Comparison of ENCODE assay signal across 8 cellular contexts in genomic region chr13:77326905-77327604, GRCh38.
DNase-seq lines count a peak whose midpoint lies in the region; ATAC-seq lines count a peak whose summit lies in the region.

Gene MYCBP2 (minus strand): TSS chr13:77327094. CDS start chr13:77326775, 319 bp downstream.

- peak; percentile 52 for ATAC-seq in GM19023 (IDR thresholded peaks at IDR 0.05; ENCODE audit: unreplicated experiment)
- ATAC-seq in HG03280 (IDR thresholded peaks at IDR 0.05; ENCODE audit: unreplicated experiment), result peak; percentile 56

- peak; percentile 97 for DNase-seq in AG08395 (ENCODE audit: low spot score)
- peak; percentile 95 for DNase-seq in NCI-H345 treated with DMSO at 0.1 percent for 48 hours (lab: John Stamatoyannopoulos, UW; ENCODE audit: unreplicated experiment)
- peak; percentile 86 to 93 (median 90) for DNase-seq in activated CD4-positive, CD25-positive, alpha-beta regulatory T cell (lab: John Stamatoyannopoulos, UW)
- DNase-seq in central memory CD4-positive, alpha-beta T cell, result peak; percentile 98
- DNase-seq in inferior parietal cortex (ENCODE audit: extremely low spot score), result peak; percentile 97
- DNase-seq in stimulated activated CD4-positive, alpha-beta T cell treated with anti-CD3 and anti-CD28 coated beads, Interleukin-12 subunit alpha, Interleukin-12 subunit beta, amount 100 ng/mL, for 24 hours (ENCODE audit: low read depth in 2 of 2), result peak; percentile 96 to 97

Comparison
In these comparisons a context has a peak if more than half of its experiments do, and no peak if none do; other contexts are left out.
1. Peak in every context shown above with its lines: DNase-seq and ATAC-seq.